In genomic region chr12:6316921-6317692, GRCh38 we compare ENCODE assay signal across 3 cellular contexts.
TF ChIP-seq lines count a peak whose summit lies in the region.

No MANE protein-coding gene starts in this region.

TF ChIP-seq in SK-N-SH treated with all-trans-retinoic acid at 6 μM for 48 hours, 23 proteins besides CTCF, POLR2A, EP300 and RAD21:
- TF ChIP-seq ZFP30 (CRISPR knock-in tag; IDR thresholded peaks at IDR 0.05): no peak
- TF ChIP-seq PATZ1 (CRISPR knock-in tag; IDR thresholded peaks at IDR 0.05; ENCODE audit: borderline replicate concordance): no peak

TF ChIP-seq in SK-N-SH, 30 proteins besides CTCF, POLR2A, EP300 and RAD21:
- TF ChIP-seq MXI1 (IDR thresholded peaks at IDR 0.05; ENCODE audit: low read depth, low read length) (no peak), GATA2 (CRISPR knock-in tag; IDR thresholded peaks at IDR 0.05) (no peak), MAX (IDR thresholded peaks at IDR 0.05; ENCODE audit: low read depth) (no peak), FOXM1 (IDR thresholded peaks at IDR 0.05; ENCODE audit: low read depth) (no peak), NRF1 (IDR thresholded peaks at IDR 0.05; ENCODE audit: low read depth, low read length) (no peak), FOXJ3 (CRISPR knock-in tag; IDR thresholded peaks at IDR 0.05) (no peak), RXRA (IDR thresholded peaks at IDR 0.05; ENCODE audit: borderline replicate concordance, low read depth) (no peak), YY1 (IDR thresholded peaks at IDR 0.05; ENCODE audit: low read depth) (no peak), CHD2 (IDR thresholded peaks at IDR 0.05; ENCODE audit: low read length, partially characterized antibody) (no peak)
TF ChIP-seq in SK-N-SH: peak in this region for 0.

TF ChIP-seq in IMR-90, 13 proteins besides CTCF, POLR2A, EP300 and RAD21:
- TF ChIP-seq MAZ (IDR thresholded peaks at IDR 0.05; ENCODE audit: borderline replicate concordance, low read depth, low read length) (no peak), SMC3 (IDR thresholded peaks at IDR 0.05; ENCODE audit: low read depth, low read length) (no peak), USF2 (IDR thresholded peaks at IDR 0.05; ENCODE audit: low read depth, low read length) (no peak), ELK1 (IDR thresholded peaks at IDR 0.05; ENCODE audit: borderline replicate concordance, low read depth, low read length) (no peak), MXI1 (IDR thresholded peaks at IDR 0.05; ENCODE audit: borderline replicate concordance, low read depth, low read length) (no peak), BHLHE40 (IDR thresholded peaks at IDR 0.05; ENCODE audit: low read depth, low read length) (no peak), CEBPB (IDR thresholded peaks at IDR 0.05; ENCODE audit: low read depth, low read length) (no peak), RCOR1 (IDR thresholded peaks at IDR 0.05; ENCODE audit: insufficient replicate concordance, low read length) (no peak), RFX5 (IDR thresholded peaks at IDR 0.05; ENCODE audit: low read depth, low read length) (no peak), FOS (IDR thresholded peaks at IDR 0.05; ENCODE audit: low read depth, low read length) (no peak), MAFK (IDR thresholded peaks at IDR 0.05; ENCODE audit: low read depth, low read length) (no peak), CHD1 (IDR thresholded peaks at IDR 0.05; ENCODE audit: low read depth, low read length) (no peak), NFE2L2 (IDR thresholded peaks at IDR 0.05; ENCODE audit: low read depth, low read length) (no peak)
